Comparison of ENCODE assay signal across 1 cellular context in genomic region chr1:207497951-207498350, GRCh38.
TF ChIP-seq lines count a peak whose summit lies in the region.

No MANE protein-coding gene starts in this region.

TF ChIP-seq in K562, 482 proteins besides CTCF, POLR2A, EP300 and RAD21 (continued from another document):
- TF ChIP-seq PREB (CRISPR knock-in tag; IDR thresholded peaks at IDR 0.05) (no peak), ETV6 (IDR thresholded peaks at IDR 0.05; ENCODE audit: borderline replicate concordance in 1 of 2, low read depth in 2 of 2, low read length in 1 of 2) (no peak), ETV6 (CRISPR knock-in tag; IDR thresholded peaks at IDR 0.05; ENCODE audit: borderline replicate concordance) (no peak), FOXJ2 (tag; IDR thresholded peaks at IDR 0.05) (no peak)
TF ChIP-seq in K562: peak in this region for 0.
